ENCODE assay signal across 18 cellular contexts in genomic region chr6:134982161-134982560, GRCh38. TPM values are rescaled to one million over a fixed set of nuclear protein-coding genes. Genes with fewer than 3 reads are reported as not detected.
A peak's percentile ranks its signal among the peaks of the same experiment; 100 is the strongest.
DNase-seq lines count a peak whose midpoint lies in the region; ATAC-seq, FAIRE-seq and TF ChIP-seq lines count a peak whose summit lies in the region.
"Had no signal": no experiment of that assay in that cellular context is flagged by ENCODE, and none has a peak within 500 bp of the region (broad histone marks: within the 10 kb centered on the region; RNA-seq: fewer than 3 reads in every experiment).

No MANE protein-coding gene starts in this region.

- TF ChIP-seq POLR2A in K562 (conservative IDR thresholded peaks at IDR 0.05): no peak

- peak in 1 of 3 donors; percentile 31 for DNase-seq in CD4-positive, CD25-positive, alpha-beta regulatory T cell
- DNase-seq in D721Med (ENCODE audit: insufficient read length, low spot score) (no peak), OCI-M1 (lab: John Stamatoyannopoulos, UW) (peak; percentile 46), K562 (ENCODE audit: extremely low read depth in 1 of 4, low spot score in 3 of 4) (no peak), NCI-H2227 (lab: John Stamatoyannopoulos, UW; ENCODE audit: unreplicated experiment) (no peak), NK-92 (lab: John Stamatoyannopoulos, UW; ENCODE audit: unreplicated experiment) (no peak), activated T-cell treated with anti-CD3 and anti-CD28 coated beads for 4 hours (no peak)
- DNase-seq: ACHN; BE2C; C1 segment of cervical spinal cord; CD4-positive, alpha-beta memory T cell; DMS79 treated with DMSO at 0.1 percent for 48 hours; GM23248 had no signal

- no peaks in the 10 kb centered on the region for H3K9me3 Mint-ChIP-seq in CD4-positive, CD25-positive, alpha-beta regulatory T cell
- H3K9me3 Mint-ChIP-seq: CD4-positive, alpha-beta memory T cell; IgD-negative memory B cell had no signal

- no peak for ATAC-seq in CD4-positive, CD25-positive, alpha-beta regulatory T cell (ENCODE audit: low read depth in 2 of 2)
- ATAC-seq in K562: no peak
- ATAC-seq: GM12878, HepG2 had no signal

- no peak overlapping the region for H3K4me2 ChIP-seq in K562 (ENCODE audit: insufficient read depth, low read length)

- no peak overlapping the region for H2AFZ ChIP-seq in K562 (ENCODE audit: low read depth, low read length)
- H2AFZ ChIP-seq: GM23248 had no signal

- no peaks in the 10 kb centered on the region for H3K9me1 ChIP-seq in K562 (ENCODE audit: control insufficient read depth, insufficient read depth, low read length)

- H4K20me1 ChIP-seq in K562 (replicated peaks; ENCODE audit: control insufficient read depth, insufficient read depth, low read length): no peaks in the 10 kb centered on the region

- no peak for TF ChIP-seq EP300 in K562 (IDR thresholded peaks at IDR 0.05; ENCODE audit: low read length)

- 56% methylated on average over 3 of the region's 3 CpGs for WGBS in K562 (ENCODE audit: insufficient coverage, low coverage, missing lambda C conversion rate)

- peak overlapping the region; percentile 11 for H3K4me3 ChIP-seq in CD4-positive, CD25-positive, alpha-beta regulatory T cell (ENCODE audit: low read depth, low read length)
- no peak overlapping the region for H3K4me3 ChIP-seq in K562
- H3K4me3 ChIP-seq: GM12878, GM23248, HAP-1 had no signal

- CTCF ChIA-PET in K562 (lab: Yijun Ruan, JAX; ENCODE audit: low intra/inter-chr PET ratio): no interaction called here

- no peaks in the 10 kb centered on the region for H3K27me3 ChIP-seq in CD4-positive, CD25-positive, alpha-beta regulatory T cell (ENCODE audit: control insufficient read depth, insufficient read depth, low read length)
- H3K27me3 ChIP-seq in K562 (ENCODE audit: control insufficient read depth in 2 of 2, insufficient read depth in 2 of 2, low read length in 2 of 2): no peaks in the 10 kb centered on the region
- H3K27me3 ChIP-seq: BE2C had no signal

- peak overlapping the region in 1 of 3 donors; percentile 9 for H3K27ac Mint-ChIP-seq in CD4-positive, CD25-positive, alpha-beta regulatory T cell
- H3K27ac Mint-ChIP-seq: CD4-positive, alpha-beta memory T cell; IgD-negative memory B cell had no signal

- no peak for TF ChIP-seq RAD21 in K562 (CRISPR knock-in tag; conservative IDR thresholded peaks at IDR 0.05 in 1 of 2, IDR thresholded peaks at IDR 0.05 in 1 of 2)

- H3K79me2 ChIP-seq in K562 (ENCODE audit: control insufficient read depth, insufficient read depth, low read length): peaks cover 5% of the 10 kb centered on the region; the same call in 1 of the 3 replicates

- peak overlapping the region in 1 of 4 donors; percentile 20 for H3K4me3 Mint-ChIP-seq in CD4-positive, CD25-positive, alpha-beta regulatory T cell
- H3K4me3 Mint-ChIP-seq: CD4-positive, alpha-beta memory T cell; IgD-negative memory B cell had no signal

- FAIRE-seq in D721Med (lab: Jason Lieb, UNC) (peak; percentile 38), K562 (lab: Jason Lieb, UNC) (no peak)
- FAIRE-seq: GM12878, HepG2 had no signal

- no peak overlapping the region; a peak in 1 of 4 replicates for H3K9ac ChIP-seq in K562 (ENCODE audit: insufficient read depth in 1 of 2, low read depth in 2 of 2, low read length in 2 of 2)
- H3K9ac ChIP-seq: GM23248 had no signal

- in situ Hi-C loops in K562 (cut with MboI): no loop called here

- H3K4me1 Mint-ChIP-seq in CD4-positive, CD25-positive, alpha-beta regulatory T cell: peaks cover 38 to 67% (median 53%) of the 10 kb centered on the region in 4 donors

- intact Hi-C loops in K562 (cut with micrococcal nuclease): no loop called here

- H3K4me1 ChIP-seq in CD4-positive, CD25-positive, alpha-beta regulatory T cell (ENCODE audit: control insufficient read depth, insufficient read depth, low read length, poor library complexity, severe bottlenecking): peaks cover 23% of the 10 kb centered on the region
- peaks cover 0 to 20% of the 10 kb centered on the region in 2 experiments; a peak in 3 of 5 replicates for H3K4me1 ChIP-seq in K562 (replicated peaks in 1 of 2; ENCODE audit: control insufficient read depth in 2 of 2, insufficient read depth in 2 of 2, low read length in 2 of 2)
- H3K4me1 ChIP-seq: BE2C, HAP-1 had no signal

- no peak overlapping the region for H3K27ac ChIP-seq in CD4-positive, CD25-positive, alpha-beta regulatory T cell (ENCODE audit: insufficient read depth, low read length, poor library complexity, severe bottlenecking)
- H3K27ac ChIP-seq in K562 (ENCODE audit: extremely low read depth, low read depth, low read length): peak overlapping the region; percentile 66; the same call in 1 of the 3 replicates
- H3K27ac ChIP-seq: GM23248 had no signal

- no peaks in the 10 kb centered on the region for H3K27me3 Mint-ChIP-seq in CD4-positive, CD25-positive, alpha-beta regulatory T cell
- H3K27me3 Mint-ChIP-seq: CD4-positive, alpha-beta memory T cell; IgD-negative memory B cell had no signal

- H3K9me3 ChIP-seq in CD4-positive, CD25-positive, alpha-beta regulatory T cell (ENCODE audit: control insufficient read depth in 2 of 2, low read length in 2 of 2): no peaks in the 10 kb centered on the region
- no peaks in the 10 kb centered on the region for H3K9me3 ChIP-seq in K562 (replicated peaks; ENCODE audit: control insufficient read depth, insufficient read depth, low read depth, low read length)
- H3K9me3 ChIP-seq: BE2C, HAP-1 had no signal

- TF ChIP-seq CTCF in D721Med (IDR thresholded peaks at IDR 0.05; ENCODE audit: insufficient read depth, missing control alignments) (no peak), K562 (IDR thresholded peaks at IDR 0.05 in 2 of 3, conservative IDR thresholded peaks at IDR 0.05 in 1 of 3; ENCODE audit: insufficient read depth in 2 of 3, low read depth in 1 of 3, low read length in 3 of 3) (no peak)

- BruUV-seq in K562 (replicated peaks; lab: Mats Ljungman, UMichigan): no TSS peak

- POLR2A ChIA-PET in K562 (lab: Yijun Ruan, JAX): no interaction called here

- peaks cover 38% of the 10 kb centered on the region for H3K36me3 ChIP-seq in CD4-positive, CD25-positive, alpha-beta regulatory T cell (ENCODE audit: control insufficient read depth, insufficient read depth, low read length)
- peaks cover 74% of the 10 kb centered on the region for H3K36me3 ChIP-seq in K562 (ENCODE audit: control insufficient read depth, insufficient read depth, low read length)

- H3K36me3 Mint-ChIP-seq in CD4-positive, CD25-positive, alpha-beta regulatory T cell: peaks cover 47% of the 10 kb centered on the region

TF ChIP-seq in K562, 482 proteins besides CTCF, POLR2A, EP300 and RAD21:
- 0 out of 2 replicates have a peak, but pooled peaks have one; percentile 30 for TF ChIP-seq HMBOX1 (IDR thresholded peaks at IDR 0.05)
- TF ChIP-seq GTF2E2 (tag; IDR thresholded peaks at IDR 0.05): no peak

RNA-seq across cellular contexts. Expression of gene ALDH8A1, which starts 32.3 kb away (rescaled TPM):
- total RNA-seq in CD4-positive, CD25-positive, alpha-beta regulatory T cell: 4.4 TPM
- under 1 TPM in 1 of 4 donors, not detected in 3; 0.39 TPM for polyA plus RNA-seq in CD4-positive, CD25-positive, alpha-beta regulatory T cell
- total RNA-seq in K562 (2011; cell fraction: chromatin; rRNA removed; ENCODE audit: low replicate concordance): 0.55 and 0.74 TPM in 2 replicates
- not detected in 2 replicates for total RNA-seq in K562 (2011; cell fraction: nucleolus; rRNA removed)
- total RNA-seq in K562 (2011; cell fraction: nucleoplasm; rRNA removed): 0.76 TPM in 1 of 2 replicates, not detected in the other
- total RNA-seq in K562 (2014; rRNA removed) (0.04 and 0.05 TPM in 2 replicates), K562 (2014; rRNA removed; fragmentation: Illumina TruSeq; extraction: Trizol) (0.04 TPM in 1 of 2 replicates, not detected in the other), K562 (2015; rRNA removed; fragmentation: Illumina TruSeq; extraction: Trizol) (0.18 and 0.19 TPM in 2 replicates), K562 (2021) (0.16 and 0.18 TPM in 2 replicates)
- polyA plus RNA-seq in K562 (2011; rRNA removed) (0.03 and 0.08 TPM in 2 replicates), K562 (2014; fragmentation: Illumina TruSeq; extraction: Trizol) (0.08 TPM in 1 of 2 replicates, not detected in the other), K562 (2014; fragmentation: Nextera tagmentation; extraction: Ambion mirVana) (under 1 TPM in 1 of 2 experiments, not detected in 1; 0.03 TPM), K562 (2014; rRNA removed) (0.03 TPM in 2 replicates)
- polyA plus RNA-seq in K562 (2011; cell fraction: cytosol; rRNA removed): 0.01 and 0.06 TPM in 2 replicates
- polyA plus RNA-seq in K562 (2011; cell fraction: nucleus; rRNA removed): 0.21 TPM in 1 of 2 replicates, not detected in the other
- 0.04 and 0.05 TPM in 2 replicates for polyA plus RNA-seq in K562 (2012)
- 0.15 TPM in 1 of 2 replicates, not detected in the other for polyA minus RNA-seq in K562 (2011; rRNA and poly(A)+ RNA removed)
- not detected in 2 replicates for polyA minus RNA-seq in K562 (2011; cell fraction: cytosol; rRNA and poly(A)+ RNA removed)
- polyA minus RNA-seq in K562 (2011; cell fraction: nucleus; rRNA and poly(A)+ RNA removed): 0.78 TPM in 1 of 2 replicates, not detected in the other
- total RNA-seq: GM23248, H4 had no signal
- polyA plus RNA-seq: CD4-positive, alpha-beta memory T cell; GM23248; IgD-negative memory B cell had no signal
